22 cellular contexts compared by ENCODE assay signal in the genomic region with DNA sequence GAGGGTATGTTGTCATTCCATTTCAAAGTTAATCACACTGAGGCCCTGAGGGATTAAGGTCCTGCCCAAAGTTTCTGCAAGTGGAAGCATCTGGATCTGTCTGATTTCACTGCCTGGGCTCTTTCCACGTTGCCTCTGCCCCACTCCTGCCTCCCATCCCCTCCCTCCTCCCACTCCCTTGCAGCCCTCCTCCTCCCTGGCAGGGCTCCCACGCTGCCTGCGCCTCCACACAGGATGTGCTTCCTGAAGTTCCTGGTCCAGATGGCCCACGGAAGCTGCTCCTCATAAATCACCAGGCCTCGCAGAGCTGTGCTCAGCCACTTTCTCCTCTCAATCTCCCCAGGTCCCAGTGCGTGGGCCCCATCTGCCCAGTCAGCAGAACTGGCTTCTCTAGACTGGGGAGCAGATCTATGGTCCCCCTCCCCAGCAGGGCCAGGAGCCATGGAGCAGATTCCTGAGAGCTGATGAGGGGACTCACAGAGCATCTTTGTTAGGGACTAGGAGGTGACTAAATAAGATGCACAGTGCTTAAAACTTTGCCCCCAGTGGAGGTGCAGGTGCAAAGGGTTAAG.
DNase-seq lines count a peak whose midpoint lies in the region; ATAC-seq and TF ChIP-seq lines count a peak whose summit lies in the region.
"Had no signal": no experiment of that assay in that cellular context is flagged by ENCODE, and none has a peak within 500 bp of the region (broad histone marks: within the 10 kb centered on the region; RNA-seq: fewer than 3 reads in every experiment).

No MANE protein-coding gene starts in this region.

- no peaks in the 10 kb centered on the region for H3K27me3 ChIP-seq in fibroblast of lung (ENCODE audit: control insufficient read depth, insufficient read depth, low read length)
- H3K27me3 ChIP-seq in upper lobe of left lung = no peaks in the 10 kb centered on the region
- no peaks in the 10 kb centered on the region for H3K27me3 ChIP-seq in brain microvascular endothelial cell (replicated peaks)

- H3K4me1 Mint-ChIP-seq in activated CD8-positive, alpha-beta memory T cell treated with anti-CD3 and anti-CD28 coated beads, Interleukin-2, amount 10 ng/mL, durations not matched to agents 7 days and 5 days = peaks cover 30% of the 10 kb centered on the region

- TF ChIP-seq POLR2A in upper lobe of left lung (IDR thresholded peaks at IDR 0.05) = no peak

- H3K9me3 Mint-ChIP-seq in activated CD8-positive, alpha-beta memory T cell treated with anti-CD3 and anti-CD28 coated beads, Interleukin-2, amount 10 ng/mL, durations not matched to agents 7 days and 5 days (ENCODE audit: low read depth) = no peaks in the 10 kb centered on the region
- H3K9me3 Mint-ChIP-seq: CD14-positive monocyte; central memory CD8-positive, alpha-beta T cell had no signal

- no peaks in the 10 kb centered on the region for H3K79me2 ChIP-seq in fibroblast of lung (ENCODE audit: control insufficient read depth, insufficient read depth, low read length)

- no peak overlapping the region for H3K4me3 Mint-ChIP-seq in activated CD8-positive, alpha-beta memory T cell treated with anti-CD3 and anti-CD28 coated beads, Interleukin-2, amount 10 ng/mL, durations not matched to agents 7 days and 5 days
- H3K4me3 Mint-ChIP-seq: central memory CD8-positive, alpha-beta T cell; natural killer cell treated with Interleukin-12 subunit alpha and Interleukin-12 subunit beta and Interleukin-15 and Interleukin-18, amount 100 ng/mL, for 72 hours had no signal

- ATAC-seq in activated CD8-positive, alpha-beta memory T cell treated with anti-CD3 and anti-CD28 coated beads, Interleukin-2, amount 10 ng/mL, durations not matched to agents 7 days and 5 days = no peak
- peak; percentile 38 to 42 for ATAC-seq in upper lobe of left lung (ENCODE audit: low FRiP score in 2 of 2)
- ATAC-seq in GM18520 (IDR thresholded peaks at IDR 0.05; ENCODE audit: unreplicated experiment) = no peak
- ATAC-seq: GM12878; K562; natural killer cell treated with Interleukin-12 subunit alpha and Interleukin-12 subunit beta and Interleukin-15 and Interleukin-18, amount 100 ng/mL, for 72 hours had no signal

- TF ChIP-seq CTCF in fibroblast of lung (conservative IDR thresholded peaks at IDR 0.05 in 1 of 2, IDR thresholded peaks at IDR 0.05 in 1 of 2; ENCODE audit: low read depth in 1 of 2, low read length in 2 of 2) (no peak), upper lobe of left lung (IDR thresholded peaks at IDR 0.05) (no peak), brain microvascular endothelial cell (IDR thresholded peaks at IDR 0.05; ENCODE audit: low read depth, low read length, missing control alignments) (no peak)

- no peak overlapping the region for H3K4me3 ChIP-seq in fibroblast of lung (replicated peaks in 1 of 4; ENCODE audit: control extremely low read depth in 1 of 4, insufficient read depth in 1 of 4, low read depth in 3 of 4, low read length in 4 of 4)
- H3K4me3 ChIP-seq in upper lobe of left lung = no peak overlapping the region
- H3K4me3 ChIP-seq in brain microvascular endothelial cell (ENCODE audit: low read depth, low read length) = no peak overlapping the region
- H3K4me3 ChIP-seq: GM12878, K562 had no signal

- H3K4me2 ChIP-seq in fibroblast of lung (ENCODE audit: extremely low read depth, insufficient read depth, low read length) = no peak overlapping the region

- H3K27me3 Mint-ChIP-seq in activated CD8-positive, alpha-beta memory T cell treated with anti-CD3 and anti-CD28 coated beads, Interleukin-2, amount 10 ng/mL, durations not matched to agents 7 days and 5 days = no peaks in the 10 kb centered on the region
- H3K27me3 Mint-ChIP-seq: central memory CD8-positive, alpha-beta T cell had no signal

- H3K27ac ChIP-seq in fibroblast of lung (ENCODE audit: insufficient read depth, low read length) (no peak overlapping the region), upper lobe of left lung (peak overlapping the region in 1 of 4 donors; percentile 27), brain microvascular endothelial cell (no peak overlapping the region)

- H3K27ac Mint-ChIP-seq in activated CD8-positive, alpha-beta memory T cell treated with anti-CD3 and anti-CD28 coated beads, Interleukin-2, amount 10 ng/mL, durations not matched to agents 7 days and 5 days = no peak overlapping the region
- H3K27ac Mint-ChIP-seq: natural killer cell treated with Interleukin-12 subunit alpha and Interleukin-12 subunit beta and Interleukin-15 and Interleukin-18, amount 100 ng/mL, for 72 hours had no signal

- no peak for TF ChIP-seq EP300 in upper lobe of left lung (IDR thresholded peaks at IDR 0.05)

- H4K20me1 ChIP-seq in fibroblast of lung (ENCODE audit: control insufficient read depth, extremely low read depth, insufficient read depth, low read length) = no peaks in the 10 kb centered on the region

- CTCF ChIA-PET in activated CD8-positive, alpha-beta memory T cell treated with anti-CD3 and anti-CD28 coated beads, Interleukin-2, amount 10 ng/mL, durations not matched to agents 7 days and 5 days (lab: Charles Lee) = interaction anchor here (1.7 to 6.1 kb wide), 2 partner anchors 13 to 14 kb away, joined by 4 to 40 read pairs; no protein-coding TSS in a partner anchor

- in situ Hi-C loops in brain microvascular endothelial cell (cut with HindIII; ENCODE audit: low pct_ligation_motif_present, low sequenced_read_pairs) = no loop called here

- DNase-seq in activated CD8-positive, alpha-beta memory T cell treated with anti-CD3 and anti-CD28 coated beads for 24 hours = peak; percentile 19
- no peak for DNase-seq in activated CD8-positive, alpha-beta memory T cell treated with anti-CD3 and anti-CD28 coated beads, Interleukin-2, amount 10 ng/mL, durations not matched to agents 7 days and 5 days
- DNase-seq in fibroblast of lung (ENCODE audit: low read depth in 2 of 2) (peak; percentile 12 to 68), left kidney (ENCODE audit: low read depth, low spot score) (peak; percentile 70), upper lobe of left lung (peak in 1 of 2 donors; percentile 52), brain microvascular endothelial cell (no peak), HuH-7 (ENCODE audit: low spot score) (no peak)
- DNase-seq: activated CD4-positive, alpha-beta T cell treated with anti-CD3 and anti-CD28 coated beads for 48 hours; activated CD8-positive, alpha-beta memory T cell treated with anti-CD3 and anti-CD28 coated beads, Interleukin-2, amount 50 U/mL, for 4 hours; activated gamma-delta T cell; amniotic stem cell; effector CD8-positive, alpha-beta T cell; hippocampal formation; NCI-H2029 treated with DMSO at 0.1 percent for 48 hours; NCI-H510A; substantia nigra had no signal

- no peaks in the 10 kb centered on the region for H3K9me3 ChIP-seq in fibroblast of lung (ENCODE audit: control insufficient read depth, insufficient read depth, low read depth, low read length)
- no peaks in the 10 kb centered on the region for H3K9me3 ChIP-seq in upper lobe of left lung

- H3K9ac ChIP-seq in fibroblast of lung (ENCODE audit: insufficient read depth, low read length) = no peak overlapping the region

- no peaks in the 10 kb centered on the region for H3K4me1 ChIP-seq in fibroblast of lung (ENCODE audit: control insufficient read depth, extremely low read depth, insufficient read depth, low read length)
- peaks cover 9 to 20% (median 17%) of the 10 kb centered on the region in 4 donors for H3K4me1 ChIP-seq in upper lobe of left lung

- no peaks in the 10 kb centered on the region for H3K36me3 ChIP-seq in fibroblast of lung (ENCODE audit: control insufficient read depth, insufficient read depth, low read length)
- no peaks in the 10 kb centered on the region for H3K36me3 ChIP-seq in upper lobe of left lung
- no peaks in the 10 kb centered on the region for H3K36me3 ChIP-seq in brain microvascular endothelial cell (replicated peaks)

- 23 to 37% methylated on average over 5 to 6 of the region's 6 CpGs for WGBS in upper lobe of left lung, 2 donors

- peaks cover 2% of the 10 kb centered on the region for H3K36me3 Mint-ChIP-seq in activated CD8-positive, alpha-beta memory T cell treated with anti-CD3 and anti-CD28 coated beads, Interleukin-2, amount 10 ng/mL, durations not matched to agents 7 days and 5 days
- H3K36me3 Mint-ChIP-seq: natural killer cell treated with Interleukin-12 subunit alpha and Interleukin-12 subunit beta and Interleukin-15 and Interleukin-18, amount 100 ng/mL, for 72 hours had no signal

- no peak overlapping the region for H2AFZ ChIP-seq in fibroblast of lung (ENCODE audit: low read length)

Comparison
In these comparisons a context has a peak if more than half of its experiments do, and no peak if none do; other contexts are left out.
1. DNase-seq: peak in activated CD8-positive, alpha-beta memory T cell treated with anti-CD3 and anti-CD28 coated beads for 24 hours (single experiment), fibroblast of lung (2 of 2) and left kidney (single experiment); none in activated CD8-positive, alpha-beta memory T cell treated with anti-CD3 and anti-CD28 coated beads, Interleukin-2, amount 10 ng/mL, durations not matched to agents 7 days and 5 days (single experiment), brain microvascular endothelial cell (single experiment) and HuH-7 (single experiment).
2. ATAC-seq: peak in upper lobe of left lung (2 of 2); none in activated CD8-positive, alpha-beta memory T cell treated with anti-CD3 and anti-CD28 coated beads, Interleukin-2, amount 10 ng/mL, durations not matched to agents 7 days and 5 days (single experiment) and GM18520 (single experiment).